Comparison of ENCODE assay signal across 1 cellular context in genomic region chr20:34877002-34877264, GRCh38.
TF ChIP-seq lines count a peak whose summit lies in the region.

No MANE protein-coding gene starts in this region.

TF ChIP-seq in HepG2, 621 proteins besides CTCF, POLR2A, EP300 and RAD21 (continued from another document):
- no peak for TF ChIP-seq BCLAF1 (IDR thresholded peaks at IDR 0.05)
- TF ChIP-seq ZBTB1 (CRISPR knock-in tag; IDR thresholded peaks at IDR 0.05; ENCODE audit: borderline replicate concordance): 0 out of 2 replicates have a peak, but pooled peaks have one; percentile 1
- TF ChIP-seq NAIF1 (CRISPR knock-in tag; IDR thresholded peaks at IDR 0.05; ENCODE audit: borderline replicate concordance): 0 out of 2 replicates have a peak, but pooled peaks have one; percentile 43
- TF ChIP-seq ZNF672 (CRISPR knock-in tag; IDR thresholded peaks at IDR 0.05): no peak
- 0 out of 2 replicates have a peak, but pooled peaks have one; percentile 25 for TF ChIP-seq CSRNP1 (CRISPR knock-in tag; IDR thresholded peaks at IDR 0.05)
- TF ChIP-seq THAP7 (CRISPR knock-in tag; IDR thresholded peaks at IDR 0.05): no peak
- TF ChIP-seq ZNF543 (CRISPR knock-in tag; IDR thresholded peaks at IDR 0.05): peak; percentile 24; the same call in 1 of the 2 replicates
- no peak for TF ChIP-seq NFATC3 (CRISPR knock-in tag; IDR thresholded peaks at IDR 0.05)
- TF ChIP-seq SNAI1 (CRISPR knock-in tag; IDR thresholded peaks at IDR 0.05; ENCODE audit: borderline replicate concordance): 0 out of 2 replicates have a peak, but pooled peaks have one; percentile 78
- TF ChIP-seq ZNF616 (CRISPR knock-in tag; IDR thresholded peaks at IDR 0.05; ENCODE audit: low read depth): 0 out of 2 replicates have a peak, but pooled peaks have one; percentile 43
- TF ChIP-seq GATAD1 (CRISPR knock-in tag; IDR thresholded peaks at IDR 0.05): 0 out of 2 replicates have a peak, but pooled peaks have one; percentile 2
- no peak for TF ChIP-seq KLF6 (CRISPR knock-in tag; IDR thresholded peaks at IDR 0.05)
- TF ChIP-seq ZFP82 (CRISPR knock-in tag; IDR thresholded peaks at IDR 0.05; ENCODE audit: borderline replicate concordance): peak; percentile 69; the same call in 1 of the 2 replicates
- no peak for TF ChIP-seq ZSCAN30 (CRISPR knock-in tag; IDR thresholded peaks at IDR 0.05)
- TF ChIP-seq TOPORS (CRISPR knock-in tag; IDR thresholded peaks at IDR 0.05): 0 out of 2 replicates have a peak, but pooled peaks have one; percentile 6
- no peak for TF ChIP-seq MXI1 (IDR thresholded peaks at IDR 0.05; ENCODE audit: borderline replicate concordance, low read depth, low read length)
- 0 out of 2 replicates have a peak, but pooled peaks have one; percentile 16 for TF ChIP-seq NR0B2 (CRISPR knock-in tag; IDR thresholded peaks at IDR 0.05)
- peak; percentile 46; the same call in 1 of the 2 replicates for TF ChIP-seq ZBTB37 (CRISPR knock-in tag; IDR thresholded peaks at IDR 0.05)
- TF ChIP-seq HIC2 (CRISPR knock-in tag; IDR thresholded peaks at IDR 0.05; ENCODE audit: low read depth): 0 out of 2 replicates have a peak, but pooled peaks have one; percentile 22
- 0 out of 2 replicates have a peak, but pooled peaks have one; percentile 52 for TF ChIP-seq ZNF230 (CRISPR knock-in tag; IDR thresholded peaks at IDR 0.05)
- 0 out of 2 replicates have a peak, but pooled peaks have one; percentile 20 for TF ChIP-seq ZNF775 (CRISPR knock-in tag; IDR thresholded peaks at IDR 0.05; ENCODE audit: borderline replicate concordance)
- 0 out of 2 replicates have a peak, but pooled peaks have one; percentile 13 for TF ChIP-seq ZNF451 (CRISPR knock-in tag; IDR thresholded peaks at IDR 0.05)
- peak; percentile 56; the same call in 1 of the 2 replicates for TF ChIP-seq MXD1 (CRISPR knock-in tag; IDR thresholded peaks at IDR 0.05)
- no peak for TF ChIP-seq ATF2 (CRISPR knock-in tag; IDR thresholded peaks at IDR 0.05)
- 0 out of 2 replicates have a peak, but pooled peaks have one; percentile 10 for TF ChIP-seq ZNF790 (CRISPR knock-in tag; IDR thresholded peaks at IDR 0.05; ENCODE audit: borderline replicate concordance)
- no peak for TF ChIP-seq CEBPB (IDR thresholded peaks at IDR 0.05; ENCODE audit: borderline replicate concordance, low read depth, low read length)
- no peak for TF ChIP-seq ZNF121 (CRISPR knock-in tag; IDR thresholded peaks at IDR 0.05)
- no peak for TF ChIP-seq EED (CRISPR knock-in tag; IDR thresholded peaks at IDR 0.05)
- no peak for TF ChIP-seq ZNF160 (CRISPR knock-in tag; IDR thresholded peaks at IDR 0.05)
- no peak for TF ChIP-seq MAFK (conservative IDR thresholded peaks at IDR 0.05 in 1 of 2, IDR thresholded peaks at IDR 0.05 in 1 of 2; ENCODE audit: low read length in 2 of 2)
- TF ChIP-seq TRIM22 (IDR thresholded peaks at IDR 0.05): no peak
- peak; percentile 55; the same call in 1 of the 2 replicates for TF ChIP-seq ZNF317 (CRISPR knock-in tag; IDR thresholded peaks at IDR 0.05)
- TF ChIP-seq TEAD2 (CRISPR knock-in tag; IDR thresholded peaks at IDR 0.05): no peak
- no peak for TF ChIP-seq KMT2A (CRISPR knock-in tag; IDR thresholded peaks at IDR 0.05)
- no peak for TF ChIP-seq SRSF4 (IDR thresholded peaks at IDR 0.05; ENCODE audit: low read depth, low read length, poor library complexity, severe bottlenecking)
- TF ChIP-seq ZNF510 (CRISPR knock-in tag; IDR thresholded peaks at IDR 0.05; ENCODE audit: low read depth): no peak
- TF ChIP-seq RFX1 (IDR thresholded peaks at IDR 0.05): no peak
- TF ChIP-seq ZNF589 (CRISPR knock-in tag; conservative IDR thresholded peaks at IDR 0.05): no peak
- TF ChIP-seq ZNF598 (CRISPR knock-in tag; IDR thresholded peaks at IDR 0.05; ENCODE audit: borderline replicate concordance): 0 out of 2 replicates have a peak, but pooled peaks have one; percentile 0
